In genomic region chr12:119573086-119573485, GRCh38 we compare ENCODE assay signal across 10 cellular contexts. TPM values are rescaled to one million over a fixed set of nuclear protein-coding genes. Genes with fewer than 3 reads are reported as not detected.
"Had no signal": no experiment of that assay in that cellular context is flagged by ENCODE, and none has a peak within 500 bp of the region (broad histone marks: within the 10 kb centered on the region; RNA-seq: fewer than 3 reads in every experiment).

No MANE protein-coding gene starts in this region.

- H3K4me1 Mint-ChIP-seq: GM23338, H9 had no signal

- H3K9ac ChIP-seq: KMS-11 had no signal

- ATAC-seq: GM23338 had no signal

- DNase-seq: H9, HCEC 1CT, IMR-90, KBM-7 had no signal

- H3K27ac Mint-ChIP-seq: GM23338, H9 had no signal

- H3K4me2 ChIP-seq: GM23338, KMS-11 had no signal

- H3K4me3 Mint-ChIP-seq: GM23338, H9 had no signal

- H3K4me3 ChIP-seq: GM23338 had no signal

- H3K27ac ChIP-seq: KMS-11 had no signal

- FAIRE-seq: H1, H54, HTR-8/SVneo had no signal

- H2AFZ ChIP-seq: GM23338 had no signal

- H3K9me3 Mint-ChIP-seq: GM23338, H9 had no signal

RNA-seq across cellular contexts. Expression of gene TMEM233, which starts 20.5 kb away (rescaled TPM):
- total RNA-seq: H9, HT-29, IMR-90 had no signal
- polyA plus RNA-seq: IMR-90 had no signal
